In genomic region chr6:155499574-155499973, GRCh38 we compare ENCODE assay signal across 1 cellular context.
TF ChIP-seq lines count a peak whose summit lies in the region.

No MANE protein-coding gene starts in this region.

TF ChIP-seq in GM23338, 12 proteins besides CTCF, POLR2A, EP300 and RAD21 (continued from another document):
- no peak for TF ChIP-seq EZH2phosphoT487 (IDR thresholded peaks at IDR 0.05; ENCODE audit: unreplicated experiment)
- TF ChIP-seq POLR2AphosphoS5 (IDR thresholded peaks at IDR 0.05; ENCODE audit: low read depth), result no peak
